ENCODE assay signal across 22 cellular contexts in genomic region chr3:16187213-16187790, GRCh38. TPM values are rescaled to one million over a fixed set of nuclear protein-coding genes. Genes with fewer than 3 reads are reported as not detected.
"Had no signal": no experiment of that assay in that cellular context is flagged by ENCODE, and none has a peak within 500 bp of the region (broad histone marks: within the 10 kb centered on the region; RNA-seq: fewer than 3 reads in every experiment).

No MANE protein-coding gene starts in this region.

- H3K9me3 ChIP-seq: colonic mucosa, esophagus muscularis mucosa, gastrocnemius medialis, heart right ventricle, left lung, lower lobe of right lung, mucosa of descending colon had no signal

- H3K36me3 ChIP-seq: colonic mucosa, gastrocnemius medialis, heart right ventricle, left lung, lower lobe of right lung had no signal

- ATAC-seq: effector memory CD8-positive, alpha-beta T cell; gastrocnemius medialis; heart right ventricle; left cardiac atrium; left lung; left ventricle myocardium superior; lower lobe of right lung; mucosa of descending colon; naive thymus-derived CD8-positive, alpha-beta T cell had no signal

- H3K27ac ChIP-seq: colonic mucosa, esophagus muscularis mucosa, heart right ventricle, left lung, lower lobe of right lung had no signal

- H3K27me3 ChIP-seq: colonic mucosa, esophagus muscularis mucosa, heart right ventricle, left lung had no signal

- H3K4me1 ChIP-seq: colonic mucosa, left lung, lower lobe of right lung had no signal

- H3K4me3 ChIP-seq: colonic mucosa, esophagus muscularis mucosa, gastrocnemius medialis, heart right ventricle, left lung, lower lobe of right lung, mucosa of descending colon had no signal

- DNase-seq: colonic mucosa; cortex of kidney; effector CD8-positive, alpha-beta T cell; effector memory CD8-positive, alpha-beta T cell; foreskin fibroblast; foreskin melanocyte; gastrocnemius medialis; glutamatergic neuron; head of caudate nucleus; heart right ventricle; hippocampal formation; left cardiac atrium; left lung; left ventricle myocardium superior; lower lobe of right lung; mesenchymal stem cell; mucosa of descending colon; naive B cell; naive thymus-derived CD8-positive, alpha-beta T cell had no signal

RNA-seq across cellular contexts. Expression of gene GALNT15, which starts 12.8 kb away (rescaled TPM):
- total RNA-seq: epithelial cell of proximal tubule; naive thymus-derived CD8-positive, alpha-beta T cell had no signal
- polyA plus RNA-seq: keratinocyte; naive thymus-derived CD8-positive, alpha-beta T cell had no signal
